1 cellular context compared by ENCODE assay signal in genomic region chr11:85784907-85785306, GRCh38.
TF ChIP-seq lines count a peak whose summit lies in the region.

No MANE protein-coding gene starts in this region.

TF ChIP-seq in GM23338, 12 proteins besides CTCF, POLR2A, EP300 and RAD21 (continued from another document):
- TF ChIP-seq REST (IDR thresholded peaks at IDR 0.05; ENCODE audit: unreplicated experiment) (no peak), NANOG (IDR thresholded peaks at IDR 0.05; ENCODE audit: borderline replicate concordance) (no peak), CREB1 (CRISPR knock-in tag; IDR thresholded peaks at IDR 0.05; ENCODE audit: low read depth) (no peak), ZNF462 (CRISPR knock-in tag; IDR thresholded peaks at IDR 0.05) (no peak), ZNF114 (CRISPR knock-in tag; IDR thresholded peaks at IDR 0.05) (no peak)
